Comparison of ENCODE assay signal across 29 cellular contexts in genomic region chr18:53605198-53605597, GRCh38.
"Had no signal": no experiment of that assay in that cellular context is flagged by ENCODE, and none has a peak within 500 bp of the region (broad histone marks: within the 10 kb centered on the region; RNA-seq: fewer than 3 reads in every experiment).

No MANE protein-coding gene starts in this region.

- H3K4me1 ChIP-seq: stomach, suprapubic skin, testis, thyroid gland, tibial artery, transverse colon, upper lobe of left lung, upper lobe of right lung, uterus, vagina had no signal

- H3K4me3 Mint-ChIP-seq: stimulated activated effector memory CD8-positive, alpha-beta T cell treated with anti-CD3 and anti-CD28 coated beads, Interleukin-12 subunit alpha, Interleukin-12 subunit beta, amount 100 ng/mL, for 72 hours; stimulated activated memory B cell treated with anti-CD40 and anti-IgM and Interleukin-4, amounts not matched to agents 10 μg/mL and 1 μg/mL and 100 μg/mL, for 72 hours; stimulated activated naive B cell treated with anti-CD40 and anti-IgM and Interleukin-4, amounts not matched to agents 10 μg/mL and 1 μg/mL and 100 μg/mL, for 72 hours; stimulated activated naive CD8-positive, alpha-beta T cell treated with anti-CD3 and anti-CD28 coated beads, Interleukin-15, amount 100 ng/mL, for 72 hours; stimulated activated naive CD8-positive, alpha-beta T cell treated with anti-CD3 and anti-CD28 coated beads, Interleukin-15, Interleukin-2, amounts not matched to agents 100 ng/mL and 50 ng/mL, for 24 hours; type B pancreatic cell had no signal

- H3K9me3 Mint-ChIP-seq: stimulated activated memory B cell treated with anti-CD40 and anti-IgM and Interleukin-4, amounts not matched to agents 10 μg/mL and 1 μg/mL and 100 μg/mL, for 72 hours; stimulated activated naive CD8-positive, alpha-beta T cell treated with anti-CD3 and anti-CD28 coated beads, Interleukin-15, amount 100 ng/mL, for 72 hours; stimulated activated naive CD8-positive, alpha-beta T cell treated with anti-CD3 and anti-CD28 coated beads, Interleukin-15, Interleukin-2, amounts not matched to agents 100 ng/mL and 50 ng/mL, for 24 hours; type B pancreatic cell had no signal

- H3K27ac ChIP-seq: stomach, suprapubic skin, testis, thoracic aorta, thyroid gland, tibial artery, tibial nerve, transverse colon, upper lobe of left lung, upper lobe of right lung, uterus, vagina had no signal

- H3K4me3 ChIP-seq: stomach, suprapubic skin, testis, thoracic aorta, thyroid gland, tibial artery, tibial nerve, transverse colon, upper lobe of left lung, upper lobe of right lung, uterus, vagina had no signal

- H3K27me3 ChIP-seq: stomach, suprapubic skin, testis, thyroid gland, tibial artery, tibial nerve, transverse colon, upper lobe of left lung, upper lobe of right lung, uterus, vagina had no signal

- H3K9me3 ChIP-seq: stomach, suprapubic skin, testis, thoracic aorta, thyroid gland, tibial artery, tibial nerve, transverse colon, upper lobe of left lung, upper lobe of right lung, uterus, vagina had no signal

- H3K4me1 Mint-ChIP-seq: stimulated activated effector memory CD8-positive, alpha-beta T cell treated with anti-CD3 and anti-CD28 coated beads, Interleukin-12 subunit alpha, Interleukin-12 subunit beta, amount 100 ng/mL, for 72 hours; stimulated activated memory B cell treated with anti-CD40 and anti-IgM and Interleukin-4, amounts not matched to agents 10 μg/mL and 1 μg/mL and 100 μg/mL, for 72 hours; stimulated activated naive B cell treated with anti-CD40 and anti-IgM and Interleukin-4, amounts not matched to agents 10 μg/mL and 1 μg/mL and 100 μg/mL, for 72 hours; stimulated activated naive CD8-positive, alpha-beta T cell treated with anti-CD3 and anti-CD28 coated beads, Interleukin-15, amount 100 ng/mL, for 72 hours had no signal

- DNase-seq: stimulated activated CD4-positive, alpha-beta T cell treated with anti-CD3 and anti-CD28 coated beads, Interleukin-2, amount 100 ng/mL, for 48 hours; stimulated activated CD4-positive, alpha-beta T cell treated with anti-CD3 and anti-CD28 coated beads, Interleukin-4, amount 100 ng/mL, for 1 hour; stimulated activated CD4-positive, alpha-beta T cell treated with anti-CD3 and anti-CD28 coated beads, Interleukin-4, amount 100 ng/mL, for 24 hours; stimulated activated CD4-positive, alpha-beta T cell treated with anti-CD3 and anti-CD28 coated beads, Interleukin-4, amount 100 ng/mL, for 4 hours; stimulated activated CD8-positive, alpha-beta memory T cell treated with anti-CD3 and anti-CD28 coated beads, Interleukin-4, amount 100 ng/mL, for 48 hours; stimulated activated naive B cell treated with anti-CD40 and anti-IgM and Interleukin-4, amounts not matched to agents 10 μg/mL and 1 μg/mL and 100 μg/mL, for 72 hours; stimulated activated naive CD4-positive, alpha-beta T cell; stimulated activated naive CD4-positive, alpha-beta T cell treated with Interleukin-2 at 50 U/mL for 16 hours; stimulated activated naive CD8-positive, alpha-beta T cell treated with anti-CD3 and anti-CD28 coated beads, Interleukin-15, amount 100 ng/mL, for 72 hours; stimulated activated naive CD8-positive, alpha-beta T cell treated with anti-CD3 and anti-CD28 coated beads, Interleukin-15, Interleukin-2, amounts not matched to agents 100 U/mL and 50 U/mL, for 24 hours; stomach; substantia nigra; testis; thyroid gland; tibial artery; transverse colon; trophoblast cell; upper lobe of left lung; upper lobe of right lung; uterus had no signal

- H3K27me3 Mint-ChIP-seq: stimulated activated memory B cell treated with anti-CD40 and anti-IgM and Interleukin-4, amounts not matched to agents 10 μg/mL and 1 μg/mL and 100 μg/mL, for 72 hours; stimulated activated naive B cell treated with anti-CD40 and anti-IgM and Interleukin-4, amounts not matched to agents 10 μg/mL and 1 μg/mL and 100 μg/mL, for 72 hours; stimulated activated naive CD8-positive, alpha-beta T cell treated with anti-CD3 and anti-CD28 coated beads, Interleukin-15, amount 100 ng/mL, for 72 hours; stimulated activated naive CD8-positive, alpha-beta T cell treated with anti-CD3 and anti-CD28 coated beads, Interleukin-15, Interleukin-2, amounts not matched to agents 100 ng/mL and 50 ng/mL, for 24 hours had no signal

- H3K36me3 ChIP-seq: stomach, suprapubic skin, thoracic aorta, thyroid gland, tibial artery, tibial nerve, transverse colon, upper lobe of left lung, upper lobe of right lung, uterus, vagina had no signal

- ATAC-seq: stimulated activated effector memory CD8-positive, alpha-beta T cell treated with anti-CD3 and anti-CD28 coated beads, Interleukin-12 subunit alpha, Interleukin-12 subunit beta, amount 100 ng/mL, for 72 hours; stimulated activated memory B cell treated with anti-CD40 and anti-IgM and Interleukin-4, amounts not matched to agents 10 μg/mL and 1 μg/mL and 100 μg/mL, for 72 hours; stimulated activated naive B cell treated with anti-CD40 and anti-IgM and Interleukin-4, amounts not matched to agents 10 μg/mL and 1 μg/mL and 100 μg/mL, for 72 hours; stimulated activated naive CD8-positive, alpha-beta T cell treated with anti-CD3 and anti-CD28 coated beads, Interleukin-15, amount 100 ng/mL, for 72 hours; stimulated activated naive CD8-positive, alpha-beta T cell treated with anti-CD3 and anti-CD28 coated beads, Interleukin-15, Interleukin-2, amounts not matched to agents 100 U/mL and 50 U/mL, for 24 hours; upper lobe of right lung had no signal

- H3K36me3 Mint-ChIP-seq: stimulated activated effector memory CD8-positive, alpha-beta T cell treated with anti-CD3 and anti-CD28 coated beads, Interleukin-12 subunit alpha, Interleukin-12 subunit beta, amount 100 ng/mL, for 72 hours; stimulated activated memory B cell treated with anti-CD40 and anti-IgM and Interleukin-4, amounts not matched to agents 10 μg/mL and 1 μg/mL and 100 μg/mL, for 72 hours; stimulated activated naive B cell treated with anti-CD40 and anti-IgM and Interleukin-4, amounts not matched to agents 10 μg/mL and 1 μg/mL and 100 μg/mL, for 72 hours; type B pancreatic cell had no signal

- H3K27ac Mint-ChIP-seq: stimulated activated effector memory CD8-positive, alpha-beta T cell treated with anti-CD3 and anti-CD28 coated beads, Interleukin-12 subunit alpha, Interleukin-12 subunit beta, amount 100 ng/mL, for 72 hours; stimulated activated memory B cell treated with anti-CD40 and anti-IgM and Interleukin-4, amounts not matched to agents 10 μg/mL and 1 μg/mL and 100 μg/mL, for 72 hours; stimulated activated naive B cell treated with anti-CD40 and anti-IgM and Interleukin-4, amounts not matched to agents 10 μg/mL and 1 μg/mL and 100 μg/mL, for 72 hours; stimulated activated naive CD8-positive, alpha-beta T cell treated with anti-CD3 and anti-CD28 coated beads, Interleukin-15, amount 100 ng/mL, for 72 hours; stimulated activated naive CD8-positive, alpha-beta T cell treated with anti-CD3 and anti-CD28 coated beads, Interleukin-15, Interleukin-2, amounts not matched to agents 100 ng/mL and 50 ng/mL, for 24 hours; type B pancreatic cell had no signal

- FAIRE-seq: urothelium cell line had no signal
